18 cellular contexts compared by ENCODE assay signal in genomic region chr1:220298470-220298869, GRCh38.
"Had no signal": no experiment of that assay in that cellular context is flagged by ENCODE, and none has a peak within 500 bp of the region (broad histone marks: within the 10 kb centered on the region; RNA-seq: fewer than 3 reads in every experiment).

No MANE protein-coding gene starts in this region.

- H3K4me1 Mint-ChIP-seq: activated naive CD8-positive, alpha-beta T cell treated with anti-CD3 and anti-CD28 coated beads, Interleukin-2, amount 10 ng/mL, durations not matched to agents 7 days and 5 days; naive thymus-derived CD8-positive, alpha-beta T cell had no signal

- H3K27me3 ChIP-seq: foreskin keratinocyte, transverse colon had no signal

- H3K27ac Mint-ChIP-seq: activated naive CD8-positive, alpha-beta T cell treated with anti-CD3 and anti-CD28 coated beads, Interleukin-2, amount 10 ng/mL, durations not matched to agents 7 days and 5 days; activated T-helper 1 cell treated with anti-CD3 and anti-CD28 coated beads, Interleukin-12 subunit alpha, Interleukin-12 subunit beta, Interleukin-2, Interleukin-4 antibody, amounts not matched to agents 30 ng/mL and 10 ng/mL and 1 ng/mL, durations not matched to agents 14 hours and 24 hours and 36 hours had no signal

- H3K36me3 ChIP-seq: heart right ventricle, transverse colon had no signal

- H3K9me3 ChIP-seq: heart right ventricle, transverse colon had no signal

- DNase-seq: activated CD4-positive, alpha-beta T cell treated with anti-CD3 and anti-CD28 coated beads, Interleukin-2, amount 50 U/mL, for 1 hour; activated CD4-positive, CD25-positive, alpha-beta regulatory T cell; activated CD8-positive, alpha-beta memory T cell treated with anti-CD3 and anti-CD28 coated beads for 24 hours; activated naive CD4-positive, alpha-beta T cell; activated naive CD8-positive, alpha-beta T cell treated with anti-CD3 and anti-CD28 coated beads, Interleukin-2, amount 10 ng/mL, durations not matched to agents 7 days and 5 days; cortex of kidney; effector CD4-positive, alpha-beta T cell; foreskin keratinocyte; heart right ventricle; naive thymus-derived CD8-positive, alpha-beta T cell; occipital lobe; right cardiac atrium; stimulated activated CD4-positive, alpha-beta T cell treated with anti-CD3 and anti-CD28 coated beads, Interleukin-4, amount 100 ng/mL, for 24 hours; stimulated activated naive CD4-positive, alpha-beta T cell; SW 1271; transverse colon had no signal

- H3K36me3 Mint-ChIP-seq: activated naive CD8-positive, alpha-beta T cell treated with anti-CD3 and anti-CD28 coated beads, Interleukin-2, amount 10 ng/mL, durations not matched to agents 7 days and 5 days; naive thymus-derived CD8-positive, alpha-beta T cell had no signal

- H3K9me3 Mint-ChIP-seq: activated naive CD8-positive, alpha-beta T cell treated with anti-CD3 and anti-CD28 coated beads, Interleukin-2, amount 10 ng/mL, durations not matched to agents 7 days and 5 days; activated T-helper 1 cell treated with anti-CD3 and anti-CD28 coated beads, Interleukin-12 subunit alpha, Interleukin-12 subunit beta, Interleukin-2, Interleukin-4 antibody, amounts not matched to agents 30 ng/mL and 10 ng/mL and 1 ng/mL, durations not matched to agents 14 hours and 24 hours and 36 hours; naive thymus-derived CD8-positive, alpha-beta T cell had no signal

- H3K4me3 Mint-ChIP-seq: activated naive CD8-positive, alpha-beta T cell treated with anti-CD3 and anti-CD28 coated beads, Interleukin-2, amount 10 ng/mL, durations not matched to agents 7 days and 5 days; activated T-helper 1 cell treated with anti-CD3 and anti-CD28 coated beads, Interleukin-12 subunit alpha, Interleukin-12 subunit beta, Interleukin-2, Interleukin-4 antibody, amounts not matched to agents 30 ng/mL and 10 ng/mL and 1 ng/mL, durations not matched to agents 14 hours and 24 hours and 36 hours; naive thymus-derived CD8-positive, alpha-beta T cell had no signal

- H3K4me3 ChIP-seq: heart right ventricle, skin epidermis, transverse colon had no signal
